In genomic region chr2:97748397-97748796, GRCh38 we compare ENCODE assay signal across 8 cellular contexts. TPM values are rescaled to one million over a fixed set of nuclear protein-coding genes. Genes with fewer than 3 reads are reported as not detected.
DNase-seq lines count a peak whose midpoint lies in the region; ATAC-seq and TF ChIP-seq lines count a peak whose summit lies in the region.

No MANE protein-coding gene starts in this region.

- peaks cover 0 to 27% of the 10 kb centered on the region in 2 donors for H3K36me3 ChIP-seq in psoas muscle (ENCODE audit: insufficient read depth in 1 of 2, low read depth in 1 of 2)

- WGBS in psoas muscle, 3 donors: 36 to 44% (median 40%) methylated on average over 10 of the region's 10 CpGs

- TF ChIP-seq CTCF in LNCAP (IDR thresholded peaks at IDR 0.05) (peak; percentile 29; the same call in 1 of the 2 replicates), psoas muscle (IDR thresholded peaks at IDR 0.05) (peak; percentile 34)

- peak; percentile 51 to 59 for ATAC-seq in activated CD4-positive, CD25-positive, alpha-beta regulatory T cell treated with anti-CD3 and anti-CD28 coated beads, Interleukin-2, amount 50 U/mL, for 24 hours
- ATAC-seq in psoas muscle (peak; percentile 38 to 63 (median 56)), GM21737 (IDR thresholded peaks at IDR 0.05; ENCODE audit: unreplicated experiment) (no peak), GM21825 (IDR thresholded peaks at IDR 0.05; ENCODE audit: unreplicated experiment) (no peak)

- H3K4me1 ChIP-seq in psoas muscle: no peaks in the 10 kb centered on the region

- H3K27me3 ChIP-seq in psoas muscle (ENCODE audit: insufficient read depth in 3 of 3, low read length in 2 of 3): no peaks in the 10 kb centered on the region

- intact Hi-C loops in psoas muscle (cut with DNase I): no loop called here

- H3K27ac ChIP-seq in psoas muscle: no peak overlapping the region

- no peaks in the 10 kb centered on the region for H3K9me3 ChIP-seq in psoas muscle

- DNase-seq in ELR (ENCODE audit: low read depth) (peak; percentile 47), psoas muscle (no peak), midbrain (lab: John Stamatoyannopoulos, UW) (no peak)
- peak; percentile 51 for DNase-seq in effector CD4-positive, alpha-beta T cell

- H3K4me3 ChIP-seq in psoas muscle: no peak overlapping the region

RNA-seq across cellular contexts. Expression of gene ZAP70, which starts 35.0 kb away (rescaled TPM):
- 1 to 10 TPM in 1 of 4 donors, under 1 TPM in 3; 0.48 to 1.2 (median 0.84) TPM for total RNA-seq in psoas muscle
- polyA plus RNA-seq in psoas muscle: under 1 TPM; 0.40 to 0.94 (median 0.42) TPM

Comparison
In these comparisons a context has a peak if more than half of its experiments do, and no peak if none do; other contexts are left out.
1. DNase-seq: peak in ELR (single experiment) and effector CD4-positive, alpha-beta T cell (single experiment); none in psoas muscle (0 of 2) and midbrain (single experiment).
2. ATAC-seq: peak in activated CD4-positive, CD25-positive, alpha-beta regulatory T cell treated with anti-CD3 and anti-CD28 coated beads, Interleukin-2, amount 50 U/mL, for 24 hours (2 of 2) and psoas muscle (4 of 4); none in GM21737 (single experiment) and GM21825 (single experiment).